In genomic region chr5:78649816-78650561, GRCh38 we compare ENCODE assay signal across 9 cellular contexts. TPM values are rescaled to one million over a fixed set of nuclear protein-coding genes. Genes with fewer than 3 reads are reported as not detected.
DNase-seq lines count a peak whose midpoint lies in the region; ATAC-seq and TF ChIP-seq lines count a peak whose summit lies in the region.
"Had no signal": no experiment of that assay in that cellular context is flagged by ENCODE, and none has a peak within 500 bp of the region (broad histone marks: within the 10 kb centered on the region; RNA-seq: fewer than 3 reads in every experiment).

No MANE protein-coding gene starts in this region.

- H3K27ac ChIP-seq in naive thymus-derived CD4-positive, alpha-beta T cell (ENCODE audit: low read depth, low read length): no peak overlapping the region
- no peak overlapping the region for H3K27ac ChIP-seq in effector memory CD4-positive, alpha-beta T cell (ENCODE audit: insufficient read depth, low read length, poor library complexity, severe bottlenecking)

- no peaks in the 10 kb centered on the region for H3K9me3 ChIP-seq in naive thymus-derived CD4-positive, alpha-beta T cell (ENCODE audit: control insufficient read depth in 2 of 3, low read length in 3 of 3)
- H3K9me3 ChIP-seq in effector memory CD4-positive, alpha-beta T cell (ENCODE audit: control insufficient read depth, low read length): no peaks in the 10 kb centered on the region

- peaks cover 43% of the 10 kb centered on the region for H3K4me1 Mint-ChIP-seq in HFFc6 (ENCODE audit: low read depth)
- peaks cover 44% of the 10 kb centered on the region for H3K4me1 Mint-ChIP-seq in brain
- peaks cover 10 to 20% (median 14%) of the 10 kb centered on the region in 7 donors for H3K4me1 Mint-ChIP-seq in naive thymus-derived CD4-positive, alpha-beta T cell

- H3K4me3 Mint-ChIP-seq in HFFc6 (peak overlapping the region; percentile 49), brain (peak overlapping the region; percentile 72 to 88 (median 77))
- peak overlapping the region; percentile 28 to 79 (median 64) for H3K4me3 Mint-ChIP-seq in naive thymus-derived CD4-positive, alpha-beta T cell

- no peaks in the 10 kb centered on the region for H3K9me3 Mint-ChIP-seq in HFFc6
- no peaks in the 10 kb centered on the region for H3K9me3 Mint-ChIP-seq in brain
- H3K9me3 Mint-ChIP-seq in naive thymus-derived CD4-positive, alpha-beta T cell: peaks cover 0 to 3% (median 0%) of the 10 kb centered on the region in 11 donors

- ATAC-seq in naive thymus-derived CD4-positive, alpha-beta T cell: no peak
- ATAC-seq in HG02938 (IDR thresholded peaks at IDR 0.05; ENCODE audit: unreplicated experiment): no peak

- peaks cover 3% of the 10 kb centered on the region for H3K27me3 Mint-ChIP-seq in HFFc6 (ENCODE audit: insufficient read depth)
- H3K27me3 Mint-ChIP-seq in brain: peaks cover 8% of the 10 kb centered on the region
- H3K27me3 Mint-ChIP-seq in naive thymus-derived CD4-positive, alpha-beta T cell: peaks cover 39 to 64% (median 52%) of the 10 kb centered on the region in 5 donors

- intact Hi-C loops in naive thymus-derived CD4-positive, alpha-beta T cell (cut with micrococcal nuclease): no loop called here

- no peak for TF ChIP-seq CTCF in HFFc6 (IDR thresholded peaks at IDR 0.05)
- no peak for TF ChIP-seq CTCF in brain (conservative IDR thresholded peaks at IDR 0.05)

- no peaks in the 10 kb centered on the region for H3K36me3 ChIP-seq in naive thymus-derived CD4-positive, alpha-beta T cell (ENCODE audit: control insufficient read depth in 2 of 3, insufficient read depth in 3 of 3, low read length in 3 of 3)
- H3K36me3 ChIP-seq in effector memory CD4-positive, alpha-beta T cell (ENCODE audit: control insufficient read depth, insufficient read depth, low read length): no peaks in the 10 kb centered on the region

- H3K27ac Mint-ChIP-seq in HFFc6: peak overlapping the region; percentile 79
- peak overlapping the region; percentile 1 to 94 (median 76) for H3K27ac Mint-ChIP-seq in brain
- no peak overlapping the region for H3K27ac Mint-ChIP-seq in naive thymus-derived CD4-positive, alpha-beta T cell

- H3K4me3 ChIP-seq in naive thymus-derived CD4-positive, alpha-beta T cell (ENCODE audit: low read length): no peak overlapping the region
- H3K4me3 ChIP-seq in effector memory CD4-positive, alpha-beta T cell (ENCODE audit: insufficient read depth, low read depth, low read length, poor library complexity, severe bottlenecking): no peak overlapping the region

- H3K27me3 ChIP-seq in naive thymus-derived CD4-positive, alpha-beta T cell (ENCODE audit: control insufficient read depth in 2 of 2, insufficient read depth in 2 of 2, low read length in 2 of 2): peaks cover 7 to 19% of the 10 kb centered on the region in 2 donors
- H3K27me3 ChIP-seq in effector memory CD4-positive, alpha-beta T cell (replicated peaks; ENCODE audit: control insufficient read depth, insufficient read depth, low read length, poor library complexity, severe bottlenecking): peaks cover 2% of the 10 kb centered on the region

- H3K36me3 Mint-ChIP-seq in HFFc6 (ENCODE audit: low read depth): peaks cover 4% of the 10 kb centered on the region
- H3K36me3 Mint-ChIP-seq in brain: no peaks in the 10 kb centered on the region
- peaks cover 0 to 4% (median 0%) of the 10 kb centered on the region in 5 donors for H3K36me3 Mint-ChIP-seq in naive thymus-derived CD4-positive, alpha-beta T cell

- POLR2A ChIA-PET in naive thymus-derived CD4-positive, alpha-beta T cell (lab: Charles Lee): no interaction called here

- peaks cover 0 to 14% of the 10 kb centered on the region in 2 donors for H3K4me1 ChIP-seq in naive thymus-derived CD4-positive, alpha-beta T cell (ENCODE audit: control insufficient read depth in 2 of 2, insufficient read depth in 2 of 2, low read length in 2 of 2)
- H3K4me1 ChIP-seq in effector memory CD4-positive, alpha-beta T cell (ENCODE audit: control insufficient read depth, insufficient read depth, low read length, poor library complexity, severe bottlenecking): peaks cover 9% of the 10 kb centered on the region

- CTCF ChIA-PET in naive thymus-derived CD4-positive, alpha-beta T cell (lab: Charles Lee): no interaction called here

- DNase-seq in AG20443 (ENCODE audit: low spot score) (peak; percentile 27), HFFc6 (peak; percentile 68), NCI-H1436 (lab: John Stamatoyannopoulos, UW) (no peak)
- no peak for DNase-seq in naive thymus-derived CD4-positive, alpha-beta T cell
- DNase-seq in effector memory CD4-positive, alpha-beta T cell: no peak
- no peak for DNase-seq in stimulated activated CD4-positive, alpha-beta T cell treated with anti-CD3 and anti-CD28 coated beads, Interleukin-4, amount 100 ng/mL, for 24 hours
- DNase-seq: OCI-M1 had no signal

RNA-seq across cellular contexts. Expression of gene LHFPL2, which starts 1.4 kb away (rescaled TPM):
- 10 to 100 TPM; 14.4 to 18.9 (median 16.7) TPM for total RNA-seq in HFFc6 (2021; fragmentation: NEBNext Ultra II Directional; extraction: Animal tissue kit (Norgen Biotek cat#: 25700))
- 3.2 TPM for polyA plus RNA-seq in brain (ENCODE audit: insufficient read depth, low read depth, low replicate concordance)
- 1 to 10 TPM in 3 of 5 experiments, under 1 TPM in 1, not detected in 1; 0.61 to 2.9 (median 2.2) TPM for total RNA-seq in naive thymus-derived CD4-positive, alpha-beta T cell
- polyA plus RNA-seq in naive thymus-derived CD4-positive, alpha-beta T cell: under 1 TPM; 0.37 to 0.52 TPM

Comparison
In these comparisons a context has a peak if more than half of its experiments do, and no peak if none do; other contexts are left out.
1. DNase-seq: peak in AG20443 (single experiment) and HFFc6 (single experiment); none in naive thymus-derived CD4-positive, alpha-beta T cell (0 of 9), NCI-H1436 (single experiment), effector memory CD4-positive, alpha-beta T cell (0 of 3) and stimulated activated CD4-positive, alpha-beta T cell treated with anti-CD3 and anti-CD28 coated beads, Interleukin-4, amount 100 ng/mL, for 24 hours (single experiment).
2. H3K27ac Mint-ChIP-seq: peak in HFFc6 (single experiment) and brain (5 of 5); none in naive thymus-derived CD4-positive, alpha-beta T cell (0 of 9).
3. Peak in every context shown above with its lines, with median percentiles within 50 percentile points of each other: H3K4me3 Mint-ChIP-seq.